6 cellular contexts compared by ENCODE assay signal in genomic region chrX:155071694-155072215, GRCh38. TPM values are rescaled to one million over a fixed set of nuclear protein-coding genes. Genes with fewer than 3 reads are reported as not detected.
DNase-seq lines count a peak whose midpoint lies in the region; ATAC-seq and TF ChIP-seq lines count a peak whose summit lies in the region.

No MANE protein-coding gene starts in this region.

- H3K4me1 ChIP-seq in RWPE2 (ENCODE audit: insufficient read depth, poor library complexity, severe bottlenecking) (peaks cover 18% of the 10 kb centered on the region), aorta (ENCODE audit: control insufficient read depth in 1 of 2, insufficient read depth in 2 of 2, low read length in 2 of 2) (no peaks in the 10 kb centered on the region)

- no peak for TF ChIP-seq CTCF in RWPE2 (IDR thresholded peaks at IDR 0.05; ENCODE audit: poor library complexity, severe bottlenecking)

- WGBS in aorta, 2 donors, result 1 to 29% methylated on average over 24 of the region's 24 CpGs

- ATAC-seq in RWPE2 (ENCODE audit: low read depth) (peak; percentile 5; the same call in 1 of the 3 replicates), aorta (ENCODE audit: low FRiP score) (no peak)

- H3K36me3 ChIP-seq in RWPE2 (ENCODE audit: low read depth) (peaks cover 19% of the 10 kb centered on the region), aorta (ENCODE audit: control insufficient read depth in 1 of 2, insufficient read depth in 2 of 2, low read length in 1 of 2) (peaks cover 0 to 3% of the 10 kb centered on the region in 2 donors)

- H3K27ac ChIP-seq in RWPE2 (ENCODE audit: poor library complexity, severe bottlenecking) (peak overlapping the region; percentile 40), aorta (ENCODE audit: low read depth in 1 of 2, low read length in 2 of 2) (peak overlapping the region; percentile 20 to 41)

- H3K27me3 ChIP-seq in RWPE2 (ENCODE audit: insufficient read depth, poor library complexity, severe bottlenecking) (no peaks in the 10 kb centered on the region), aorta (ENCODE audit: control insufficient read depth in 1 of 2, insufficient read depth in 2 of 2, low read length in 1 of 2) (no peaks in the 10 kb centered on the region)

- DNase-seq in NCI-H82 (lab: John Stamatoyannopoulos, UW) (peak; percentile 53), NCI-H82 treated with DMSO at 0.1 percent for 48 hours (lab: John Stamatoyannopoulos, UW; ENCODE audit: unreplicated experiment) (no peak), RWPE2 (ENCODE audit: low spot score) (no peak), aorta (no peak)
- no peak for DNase-seq in activated CD4-positive, alpha-beta T cell treated with anti-CD3 and anti-CD28 coated beads for 48 hours

- H3K4me3 ChIP-seq in RWPE2 (ENCODE audit: severe bottlenecking), result peak overlapping the region; percentile 63
- peak overlapping the region; percentile 81 for H3K4me3 ChIP-seq in iPS-11a (ENCODE audit: low read depth, low read length)
- H3K4me3 ChIP-seq in aorta (ENCODE audit: low read length in 2 of 2), result peak overlapping the region; percentile 42 to 63

- intact Hi-C loops in aorta (cut with DNase I), result no loop called here

- H3K9me3 ChIP-seq in RWPE2 (ENCODE audit: severe bottlenecking) (no peaks in the 10 kb centered on the region), aorta (ENCODE audit: control insufficient read depth, low read length) (no peaks in the 10 kb centered on the region)

RNA-seq across cellular contexts. Expression of gene BRCC3, which starts 0.4 kb away (rescaled TPM):
- total RNA-seq in aorta, result 10 to 100 TPM; 14.8 to 14.9 TPM
- 10 to 100 TPM; 10.9 to 15.5 TPM for polyA plus RNA-seq in aorta

RNA-seq across cellular contexts. Expression of gene CMC4, which starts 0.8 kb away (rescaled TPM):
- total RNA-seq in aorta, result 1 to 10 TPM; 4.8 to 6.6 TPM
- polyA plus RNA-seq in aorta, result 10 to 100 TPM; 27.8 to 31.6 TPM

RNA-seq across cellular contexts. Expression of gene MTCP1, which starts 0.8 kb away (rescaled TPM):
- 10 to 100 TPM; 19.6 to 20.8 TPM for total RNA-seq in aorta
- polyA plus RNA-seq in aorta, result 10 to 100 TPM; 23.0 to 29.9 TPM

RNA-seq across cellular contexts. Expression of gene FUNDC2, which starts 45.1 kb away (rescaled TPM):
- total RNA-seq in aorta, result 10 to 100 TPM; 85.3 to 89.1 TPM
- polyA plus RNA-seq in aorta, result 100 to 1,000 TPM; 109 to 168 TPM

RNA-seq across cellular contexts. Expression of gene F8, which starts 49.2 kb away (rescaled TPM):
- 10 to 100 TPM; 24.2 to 49.9 TPM for total RNA-seq in aorta
- polyA plus RNA-seq in aorta, result 1 to 10 TPM; 2.7 to 6.1 TPM
